ENCODE assay signal across 11 cellular contexts in genomic region chr6:16132909-16133308, GRCh38. TPM values are rescaled to one million over a fixed set of nuclear protein-coding genes. Genes with fewer than 3 reads are reported as not detected.
A peak's percentile ranks its signal among the peaks of the same experiment; 100 is the strongest.
DNase-seq lines count a peak whose midpoint lies in the region; ATAC-seq, FAIRE-seq and TF ChIP-seq lines count a peak whose summit lies in the region.
"Had no signal": no experiment of that assay in that cellular context is flagged by ENCODE, and none has a peak within 500 bp of the region (broad histone marks: within the 10 kb centered on the region; RNA-seq: fewer than 3 reads in every experiment).

No MANE protein-coding gene starts in this region.

- H3K27ac ChIP-seq in mucosa of rectum (ENCODE audit: low read depth in 2 of 2, low read length in 2 of 2) (no peak overlapping the region), aorta (ENCODE audit: low read depth in 1 of 2, low read length in 2 of 2) (peak overlapping the region; percentile 12 to 81), RWPE1 (no peak overlapping the region)

- H3K9me3 ChIP-seq in mucosa of rectum (ENCODE audit: control insufficient read depth in 2 of 2, low read length in 2 of 2) (no peaks in the 10 kb centered on the region), aorta (ENCODE audit: control insufficient read depth, low read length) (no peaks in the 10 kb centered on the region)

- CTCF ChIA-PET in activated CD8-positive, alpha-beta T cell treated with anti-CD3 and anti-CD28 coated beads, Interleukin-2, amount 10 ng/mL, durations not matched to agents 7 days and 5 days (lab: Charles Lee) = interaction anchor here (1.1 to 3.1 kb wide), 5 partner anchors 48 to 522 kb away, joined by 3 to 11 read pairs (median 7); no protein-coding TSS in a partner anchor
- CTCF ChIA-PET in RWPE1 (lab: Yijun Ruan, JAX) = interaction anchor here (0.7 to 0.8 kb wide), 2 partner anchors 50 to 156 kb away, joined by 3 to 4 read pairs; no protein-coding TSS in a partner anchor

- DNase-seq in stimulated activated naive CD8-positive, alpha-beta T cell treated with anti-CD3 and anti-CD28 coated beads, Interleukin-15, Interleukin-2, amounts not matched to agents 100 U/mL and 50 U/mL, for 24 hours = no peak
- DNase-seq in activated CD8-positive, alpha-beta T cell treated with anti-CD3 and anti-CD28 coated beads, Interleukin-2, amount 10 ng/mL, durations not matched to agents 7 days and 5 days = peak; percentile 28
- DNase-seq in aorta (no peak), RWPE1 (ENCODE audit: low spot score) (no peak), GM12892 (ENCODE audit: insufficient read length) (no peak), NCI-H128 (lab: John Stamatoyannopoulos, UW; ENCODE audit: unreplicated experiment) (no peak)
- DNase-seq: DMS153, foreskin melanocyte had no signal

- ATAC-seq in stimulated activated naive CD8-positive, alpha-beta T cell treated with anti-CD3 and anti-CD28 coated beads, Interleukin-15, Interleukin-2, amounts not matched to agents 100 U/mL and 50 U/mL, for 24 hours = no peak
- ATAC-seq in activated CD8-positive, alpha-beta T cell treated with anti-CD3 and anti-CD28 coated beads, Interleukin-2, amount 10 ng/mL, durations not matched to agents 7 days and 5 days = no peak
- no peak for ATAC-seq in aorta (ENCODE audit: low FRiP score)

- no peak for TF ChIP-seq CTCF in RWPE1 (conservative IDR thresholded peaks at IDR 0.05; ENCODE audit: low read depth)

- FAIRE-seq in GM12892 (lab: Jason Lieb, UNC) = no peak
- FAIRE-seq: astrocyte had no signal

- peaks cover 17% of the 10 kb centered on the region for H3K36me3 Mint-ChIP-seq in stimulated activated naive CD8-positive, alpha-beta T cell treated with anti-CD3 and anti-CD28 coated beads, Interleukin-15, Interleukin-2, amounts not matched to agents 100 ng/mL and 50 ng/mL, for 24 hours (ENCODE audit: low read depth)
- peaks cover 44% of the 10 kb centered on the region for H3K36me3 Mint-ChIP-seq in activated CD8-positive, alpha-beta T cell treated with anti-CD3 and anti-CD28 coated beads, Interleukin-2, amount 10 ng/mL, durations not matched to agents 7 days and 5 days (ENCODE audit: low read depth)

- no peak for TF ChIP-seq POLR2A in GM12892 (IDR thresholded peaks at IDR 0.05; ENCODE audit: low read depth, low read length)

- H3K4me3 ChIP-seq in mucosa of rectum (ENCODE audit: low read length in 2 of 2) (peak overlapping the region; percentile 17 to 99), aorta (ENCODE audit: low read length in 2 of 2) (peak overlapping the region in 1 of 2 donors; percentile 64)

- H3K9ac ChIP-seq in mucosa of rectum (ENCODE audit: low read depth in 1 of 2, low read length in 2 of 2) = peak overlapping the region in 1 of 2 donors; percentile 3

- peak overlapping the region; percentile 52 for H3K27ac Mint-ChIP-seq in stimulated activated naive CD8-positive, alpha-beta T cell treated with anti-CD3 and anti-CD28 coated beads, Interleukin-15, Interleukin-2, amounts not matched to agents 100 ng/mL and 50 ng/mL, for 24 hours
- no peak overlapping the region for H3K27ac Mint-ChIP-seq in activated CD8-positive, alpha-beta T cell treated with anti-CD3 and anti-CD28 coated beads, Interleukin-2, amount 10 ng/mL, durations not matched to agents 7 days and 5 days

- H3K36me3 ChIP-seq in mucosa of rectum (ENCODE audit: control insufficient read depth in 2 of 2, insufficient read depth in 2 of 2, low read length in 2 of 2) (peaks cover 4 to 8% of the 10 kb centered on the region in 2 donors), aorta (ENCODE audit: control insufficient read depth in 1 of 2, insufficient read depth in 2 of 2, low read length in 1 of 2) (no peaks in the 10 kb centered on the region)

- intact Hi-C loops in aorta (cut with DNase I) = loop anchor here in 1 of 2 donors (5.0 kb wide), 1 partner anchor 49 kb away; no protein-coding TSS in a partner anchor

- POLR2A ChIA-PET in activated CD8-positive, alpha-beta T cell treated with anti-CD3 and anti-CD28 coated beads, Interleukin-2, amount 10 ng/mL, durations not matched to agents 7 days and 5 days (lab: Charles Lee) = interaction anchor here (0.7 to 1.6 kb wide), 3 partner anchors 47 to 1574 kb away, joined by 3 to 4 read pairs (median 4); partner anchors contain the start of gene NUP153
- POLR2A ChIA-PET in RWPE1 (lab: Yijun Ruan, JAX; ENCODE audit: low non-redundant PET) = no interaction called here

- H3K9me3 Mint-ChIP-seq in stimulated activated naive CD8-positive, alpha-beta T cell treated with anti-CD3 and anti-CD28 coated beads, Interleukin-15, Interleukin-2, amounts not matched to agents 100 ng/mL and 50 ng/mL, for 24 hours = no peaks in the 10 kb centered on the region
- H3K9me3 Mint-ChIP-seq in activated CD8-positive, alpha-beta T cell treated with anti-CD3 and anti-CD28 coated beads, Interleukin-2, amount 10 ng/mL, durations not matched to agents 7 days and 5 days (ENCODE audit: insufficient read depth) = no peaks in the 10 kb centered on the region

- no peaks in the 10 kb centered on the region for H3K27me3 Mint-ChIP-seq in stimulated activated naive CD8-positive, alpha-beta T cell treated with anti-CD3 and anti-CD28 coated beads, Interleukin-15, Interleukin-2, amounts not matched to agents 100 ng/mL and 50 ng/mL, for 24 hours
- peaks cover under 1% of the 10 kb centered on the region for H3K27me3 Mint-ChIP-seq in activated CD8-positive, alpha-beta T cell treated with anti-CD3 and anti-CD28 coated beads, Interleukin-2, amount 10 ng/mL, durations not matched to agents 7 days and 5 days (ENCODE audit: low read depth)

- peaks cover 79% of the 10 kb centered on the region for H3K4me1 Mint-ChIP-seq in stimulated activated naive CD8-positive, alpha-beta T cell treated with anti-CD3 and anti-CD28 coated beads, Interleukin-15, Interleukin-2, amounts not matched to agents 100 ng/mL and 50 ng/mL, for 24 hours (ENCODE audit: low read depth)
- H3K4me1 Mint-ChIP-seq in activated CD8-positive, alpha-beta T cell treated with anti-CD3 and anti-CD28 coated beads, Interleukin-2, amount 10 ng/mL, durations not matched to agents 7 days and 5 days (ENCODE audit: low read depth) = peaks cover 70% of the 10 kb centered on the region

- H3K4me3 Mint-ChIP-seq in stimulated activated naive CD8-positive, alpha-beta T cell treated with anti-CD3 and anti-CD28 coated beads, Interleukin-15, Interleukin-2, amounts not matched to agents 100 ng/mL and 50 ng/mL, for 24 hours = no peak overlapping the region
- peak overlapping the region; percentile 3 for H3K4me3 Mint-ChIP-seq in activated CD8-positive, alpha-beta T cell treated with anti-CD3 and anti-CD28 coated beads, Interleukin-2, amount 10 ng/mL, durations not matched to agents 7 days and 5 days

- H3K27me3 ChIP-seq in mucosa of rectum (ENCODE audit: control insufficient read depth in 2 of 2, insufficient read depth in 2 of 2, low read length in 2 of 2) (no peaks in the 10 kb centered on the region), aorta (ENCODE audit: control insufficient read depth in 1 of 2, insufficient read depth in 2 of 2, low read length in 1 of 2) (peaks cover 0 to 2% of the 10 kb centered on the region in 2 donors)

- H3K4me1 ChIP-seq in mucosa of rectum (ENCODE audit: control insufficient read depth in 2 of 2, insufficient read depth in 2 of 2, low read length in 2 of 2) (peaks cover 45 to 50% of the 10 kb centered on the region in 2 donors), aorta (ENCODE audit: control insufficient read depth in 1 of 2, insufficient read depth in 2 of 2, low read length in 2 of 2) (peaks cover 5% of the 10 kb centered on the region in 2 donors)

RNA-seq across cellular contexts. Expression of gene MYLIP, which starts 4.0 kb away (rescaled TPM):
- total RNA-seq in activated CD8-positive, alpha-beta T cell treated with anti-CD3 and anti-CD28 coated beads, Interleukin-2, amount 10 ng/mL, durations not matched to agents 7 days and 5 days = 10 to 100 TPM; 17.3 to 17.6 TPM
- 10 to 100 TPM; 35.1 to 43.9 TPM for total RNA-seq in aorta
- polyA plus RNA-seq in aorta = 10 to 100 TPM; 57.3 to 57.6 TPM
- polyA plus RNA-seq in GM12892 (2012; ENCODE audit: missing spikeins) = 20.0 TPM

Comparison
In these comparisons a context has a peak if more than half of its experiments do, and no peak if none do; other contexts are left out.
1. H3K27ac ChIP-seq: peak in aorta (2 of 2); none in mucosa of rectum (0 of 2) and RWPE1 (single experiment).